Comparison of ENCODE assay signal across 8 cellular contexts in the genomic region with DNA sequence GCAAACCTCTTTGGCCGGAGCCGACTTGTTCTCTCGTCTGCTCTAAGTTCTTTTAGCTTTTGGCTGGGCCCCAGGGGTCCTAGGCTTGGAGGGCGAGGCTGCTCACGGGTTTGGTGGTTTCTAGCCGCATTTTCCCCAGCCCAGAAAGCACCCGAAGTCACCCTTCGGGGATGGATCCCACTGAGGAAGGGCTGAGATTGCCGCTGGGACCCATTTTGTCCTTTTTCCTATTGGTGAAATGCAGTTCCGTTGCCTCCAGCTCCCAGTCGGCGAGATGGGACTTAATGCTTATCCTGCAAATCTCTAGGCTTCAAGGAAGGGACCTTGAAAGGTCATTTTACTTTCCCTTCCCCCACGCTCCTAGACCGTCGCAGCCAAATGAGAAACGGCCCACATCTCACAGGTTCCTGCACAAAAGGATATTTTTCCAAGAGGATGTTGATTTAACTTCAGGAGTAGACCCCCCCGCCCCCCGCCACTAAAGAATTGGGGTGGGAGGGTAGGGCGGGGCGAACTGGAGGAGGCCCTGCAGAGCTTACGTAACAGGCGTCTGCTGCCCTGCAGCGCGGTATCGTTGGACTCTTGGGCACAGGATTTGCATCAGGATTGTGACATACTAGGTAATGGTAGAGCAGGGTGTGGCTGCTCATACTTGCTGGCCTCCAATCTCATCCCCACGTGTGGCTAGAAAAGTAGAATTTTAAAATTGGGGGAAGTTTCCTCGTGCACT. TPM values are rescaled to one million over a fixed set of nuclear protein-coding genes. Genes with fewer than 3 reads are reported as not detected.
A peak's percentile ranks its signal among the peaks of the same experiment; 100 is the strongest.
DNase-seq lines count a peak whose midpoint lies in the region; ATAC-seq, FAIRE-seq and TF ChIP-seq lines count a peak whose summit lies in the region.

No MANE protein-coding gene starts in this region.

- H3K4me3 ChIP-seq in epithelial cell of proximal tubule (ENCODE audit: low read depth, low read length) (peak overlapping the region; percentile 95), mucosa of stomach (ENCODE audit: low read length) (peak overlapping the region; percentile 95), transverse colon (peak overlapping the region; percentile 60 to 91 (median 81))

- H3K27me3 Mint-ChIP-seq in activated CD8-positive, alpha-beta T cell treated with anti-CD3 and anti-CD28 coated beads for 36 hours, result no peaks in the 10 kb centered on the region

- POLR2A ChIA-PET in activated CD8-positive, alpha-beta T cell treated with anti-CD3 and anti-CD28 coated beads for 36 hours (lab: Charles Lee), result interaction anchor here (0.9 to 3.9 kb wide), 13 partner anchors 9 to 1262 kb away, joined by 3 to 22 read pairs (median 4); a partner anchor contains a TSS

- TF ChIP-seq POLR2A in H54 (IDR thresholded peaks at IDR 0.05; ENCODE audit: low read depth, low read length), result no peak
- no peak for TF ChIP-seq POLR2A in transverse colon (IDR thresholded peaks at IDR 0.05)

- WGBS in transverse colon (ENCODE audit: low coverage in 1 of 2), 2 donors, result 35% methylated on average over 27 of the region's 27 CpGs; no CpG with 5 or more reads in 1 of the 2 donors

- H3K4me1 ChIP-seq in mucosa of stomach (ENCODE audit: control insufficient read depth, insufficient read depth, low read length) (peaks cover 17% of the 10 kb centered on the region), transverse colon (peaks cover 0 to 40% (median 9%) of the 10 kb centered on the region in 4 donors)

- H3K4me1 Mint-ChIP-seq in activated CD8-positive, alpha-beta T cell treated with anti-CD3 and anti-CD28 coated beads for 36 hours (ENCODE audit: low read depth), result peaks cover 34% of the 10 kb centered on the region

- ATAC-seq in activated CD8-positive, alpha-beta T cell treated with anti-CD3 and anti-CD28 coated beads for 36 hours, result no peak
- no peak for ATAC-seq in HG03378 (IDR thresholded peaks at IDR 0.05; ENCODE audit: unreplicated experiment)

- no peak for FAIRE-seq in H54 (lab: Jason Lieb, UNC)

- no peaks in the 10 kb centered on the region for H3K9me3 ChIP-seq in mucosa of stomach (ENCODE audit: control insufficient read depth, low read length)
- H3K9me3 ChIP-seq in transverse colon, result no peaks in the 10 kb centered on the region

- no peak for TF ChIP-seq EP300 in transverse colon (IDR thresholded peaks at IDR 0.05; ENCODE audit: low read depth)

- H3K36me3 Mint-ChIP-seq in activated CD8-positive, alpha-beta T cell treated with anti-CD3 and anti-CD28 coated beads for 36 hours (ENCODE audit: low read depth), result peaks cover 55% of the 10 kb centered on the region

- H3K36me3 ChIP-seq in mucosa of stomach (ENCODE audit: control insufficient read depth, insufficient read depth, low read length) (no peaks in the 10 kb centered on the region), transverse colon (no peaks in the 10 kb centered on the region)

- TF ChIP-seq CTCF in activated CD8-positive, alpha-beta T cell treated with anti-CD3 and anti-CD28 coated beads for 36 hours (IDR thresholded peaks at IDR 0.05), result no peak
- TF ChIP-seq CTCF in epithelial cell of proximal tubule (conservative IDR thresholded peaks at IDR 0.05; ENCODE audit: low read depth, low read length) (no peak), transverse colon (IDR thresholded peaks at IDR 0.05) (no peak)

- intact Hi-C loops in activated CD8-positive, alpha-beta T cell treated with anti-CD3 and anti-CD28 coated beads for 36 hours (cut with micrococcal nuclease), result no loop called here
- intact Hi-C loops in transverse colon (cut with DNase I; ENCODE audit: low total_unique reads), result no loop called here

- peak overlapping the region; percentile 98 for H3K9ac ChIP-seq in mucosa of stomach (ENCODE audit: low read length)

- peak overlapping the region; percentile 92 to 99 (median 98) for H3K27ac ChIP-seq in transverse colon

- peak; percentile 69 for DNase-seq in DMS53 (lab: John Stamatoyannopoulos, UW)
- DNase-seq in H54 (ENCODE audit: insufficient read length, low spot score), result peak; percentile 18
- DNase-seq in NCI-H2171 treated with DMSO at 0.1 percent for 48 hours (lab: John Stamatoyannopoulos, UW), result peak; percentile 2
- peak; percentile 38 for DNase-seq in activated CD8-positive, alpha-beta T cell treated with anti-CD3 and anti-CD28 coated beads for 36 hours
- DNase-seq in epithelial cell of proximal tubule (ENCODE audit: low read depth), result no peak
- DNase-seq in transverse colon, result peak; percentile 70

- peaks cover 4% of the 10 kb centered on the region for H3K9me3 Mint-ChIP-seq in activated CD8-positive, alpha-beta T cell treated with anti-CD3 and anti-CD28 coated beads for 36 hours

- peak overlapping the region; percentile 94 for H3K27ac Mint-ChIP-seq in activated CD8-positive, alpha-beta T cell treated with anti-CD3 and anti-CD28 coated beads for 36 hours

- H3K27me3 ChIP-seq in mucosa of stomach (ENCODE audit: control insufficient read depth, insufficient read depth, low read length) (no peaks in the 10 kb centered on the region), transverse colon (no peaks in the 10 kb centered on the region)

- H3K4me3 Mint-ChIP-seq in activated CD8-positive, alpha-beta T cell treated with anti-CD3 and anti-CD28 coated beads for 36 hours, result peak overlapping the region; percentile 96

- CTCF ChIA-PET in activated CD8-positive, alpha-beta T cell treated with anti-CD3 and anti-CD28 coated beads for 36 hours (lab: Charles Lee), result no interaction called here

- in situ Hi-C loops in transverse colon (cut with MboI; ENCODE audit: low pct_ligation_motif_present in 1 of 4, low pct_unique_long_range_greater_than_20kb in 1 of 4, low sequenced_read_pairs in 3 of 4), result loop anchor here in 1 of 4 donors (25.0 kb wide), 1 partner anchor 192 kb away; a partner anchor contains a TSS

RNA-seq across cellular contexts. Expression of a gene that starts 0.6 kb away (rescaled TPM):
- total RNA-seq in activated CD8-positive, alpha-beta T cell treated with anti-CD3 and anti-CD28 coated beads for 36 hours, result 1,000 to 10,000 TPM; 1,745 to 1,759 TPM
- total RNA-seq in epithelial cell of proximal tubule, result 323 and 729 TPM in 2 replicates
- total RNA-seq in transverse colon, result 100 to 1,000 TPM in 3 of 4 donors, 10 to 100 TPM in 1; 35.6 to 207 (median 181) TPM

RNA-seq across cellular contexts. Expression of a gene that starts 34.8 kb away (rescaled TPM):
- total RNA-seq in activated CD8-positive, alpha-beta T cell treated with anti-CD3 and anti-CD28 coated beads for 36 hours, result 10 to 100 TPM; 11.3 to 13.4 TPM
- 18.6 and 65.7 TPM in 2 replicates for total RNA-seq in epithelial cell of proximal tubule
- 10 to 100 TPM in 1 of 4 donors, 1 to 10 TPM in 3; 2.6 to 13.2 (median 6.6) TPM for total RNA-seq in transverse colon
